9 cellular contexts compared by ENCODE assay signal in genomic region chr2:83196225-83196624, GRCh38.
DNase-seq lines count a peak whose midpoint lies in the region; ATAC-seq and TF ChIP-seq lines count a peak whose summit lies in the region.
"Had no signal": no experiment of that assay in that cellular context is flagged by ENCODE, and none has a peak within 500 bp of the region (broad histone marks: within the 10 kb centered on the region; RNA-seq: fewer than 3 reads in every experiment).

No MANE protein-coding gene starts in this region.

- no peak overlapping the region for H4K8ac ChIP-seq in neuronal stem cell (ENCODE audit: low read depth, low read length)

- no peaks in the 10 kb centered on the region for H4K20me1 ChIP-seq in GM23338 (replicated peaks; ENCODE audit: insufficient read depth)

- H3K18ac ChIP-seq in neuronal stem cell (ENCODE audit: low read length) = no peak overlapping the region

- H3K9me3 Mint-ChIP-seq in GM23338 = no peaks in the 10 kb centered on the region
- peaks cover 3% of the 10 kb centered on the region for H3K9me3 Mint-ChIP-seq in natural killer cell treated with Interleukin-12 subunit alpha and Interleukin-12 subunit beta and Interleukin-15 and Interleukin-18, amount 100 ng/mL, for 72 hours
- H3K9me3 Mint-ChIP-seq in CD8-positive, alpha-beta T cell = peaks cover 5% of the 10 kb centered on the region

- no peak overlapping the region for H3K27ac Mint-ChIP-seq in GM23338
- no peak overlapping the region for H3K27ac Mint-ChIP-seq in natural killer cell treated with Interleukin-12 subunit alpha and Interleukin-12 subunit beta and Interleukin-15 and Interleukin-18, amount 100 ng/mL, for 72 hours
- H3K27ac Mint-ChIP-seq in CD8-positive, alpha-beta T cell = no peak overlapping the region

- H3K4me1 Mint-ChIP-seq in GM23338 = no peaks in the 10 kb centered on the region; the same call in 2 of the 3 replicates
- no peaks in the 10 kb centered on the region for H3K4me1 Mint-ChIP-seq in natural killer cell treated with Interleukin-12 subunit alpha and Interleukin-12 subunit beta and Interleukin-15 and Interleukin-18, amount 100 ng/mL, for 72 hours (ENCODE audit: low read depth in 2 of 2)
- H3K4me1 Mint-ChIP-seq in CD8-positive, alpha-beta T cell (ENCODE audit: low read depth) = no peaks in the 10 kb centered on the region

- H3K23ac ChIP-seq in neuronal stem cell (ENCODE audit: low read depth, low read length, poor library complexity) = no peak overlapping the region

- intact Hi-C loops in CD8-positive, alpha-beta T cell (cut with DNase I, micrococcal nuclease) = no loop called here

- WGBS in neuronal stem cell (ENCODE audit: extremely low coverage in 2 of 2, insufficient read length in 2 of 2, insufficient replicate concordance in 1 of 2), 2 donors = no CpG with 5 or more reads among the region's 1 CpG

- H3K9ac ChIP-seq in neuronal stem cell (ENCODE audit: low read depth, low read length, poor library complexity) = no peak overlapping the region

- H3K4me2 ChIP-seq in GM23338 (no peak overlapping the region), neuronal stem cell (ENCODE audit: insufficient read depth, low read length, poor library complexity, severe bottlenecking) (no peak overlapping the region)

- no peak overlapping the region for H3K4me3 ChIP-seq in GM23338
- no peak overlapping the region for H3K4me3 ChIP-seq in neuronal stem cell (ENCODE audit: low read length in 2 of 2)
- no peak overlapping the region for H3K4me3 ChIP-seq in CD8-positive, alpha-beta T cell (ENCODE audit: low read depth, low read length)
- H3K4me3 ChIP-seq: SK-N-MC had no signal

- H3K27me3 ChIP-seq in GM23338 (ENCODE audit: insufficient read depth) = no peaks in the 10 kb centered on the region
- H3K27me3 ChIP-seq in neuronal stem cell (ENCODE audit: control insufficient read depth in 3 of 3, insufficient read depth in 3 of 3, low read depth in 1 of 3, low read length in 3 of 3) = no peaks in the 10 kb centered on the region
- no peaks in the 10 kb centered on the region for H3K27me3 ChIP-seq in CD8-positive, alpha-beta T cell (ENCODE audit: insufficient read depth, low read length)
- H3K27me3 ChIP-seq: neutrophil had no signal

- H3K36me3 ChIP-seq in GM23338 (ENCODE audit: insufficient read depth) (no peaks in the 10 kb centered on the region), neuronal stem cell (replicated peaks in 1 of 2; ENCODE audit: control insufficient read depth in 2 of 2, insufficient read depth in 2 of 2, low read length in 2 of 2) (no peaks in the 10 kb centered on the region)
- no peaks in the 10 kb centered on the region for H3K36me3 ChIP-seq in CD8-positive, alpha-beta T cell (ENCODE audit: insufficient read depth, low read length)
- H3K36me3 ChIP-seq: neutrophil had no signal

- no peak overlapping the region for H2BK5ac ChIP-seq in neuronal stem cell (ENCODE audit: low read length)

- CTCF ChIA-PET in CD8-positive, alpha-beta T cell (lab: Charles Lee) = no interaction called here

- H3K9me3 ChIP-seq in neuronal stem cell (replicated peaks in 1 of 2; ENCODE audit: control insufficient read depth in 2 of 2, insufficient read depth in 1 of 2, low read depth in 1 of 2, low read length in 2 of 2) = no peaks in the 10 kb centered on the region
- no peaks in the 10 kb centered on the region for H3K9me3 ChIP-seq in CD8-positive, alpha-beta T cell (ENCODE audit: low read length)
- H3K9me3 ChIP-seq: neutrophil had no signal

- no peak overlapping the region for H3K4ac ChIP-seq in neuronal stem cell (ENCODE audit: low read length)

- no peaks in the 10 kb centered on the region for H3F3A ChIP-seq in GM23338 (replicated peaks; ENCODE audit: low read depth)

- H2BK12ac ChIP-seq in neuronal stem cell (ENCODE audit: low read length) = no peak overlapping the region

- peaks cover 6% of the 10 kb centered on the region; the same call in 1 of the 2 replicates for H3K9me2 ChIP-seq in GM23338 (ENCODE audit: insufficient read depth)

- H3K4me3 Mint-ChIP-seq in GM23338 = no peak overlapping the region
- H3K4me3 Mint-ChIP-seq in natural killer cell treated with Interleukin-12 subunit alpha and Interleukin-12 subunit beta and Interleukin-15 and Interleukin-18, amount 100 ng/mL, for 72 hours = no peak overlapping the region
- H3K4me3 Mint-ChIP-seq in CD8-positive, alpha-beta T cell = no peak overlapping the region

- H2AK5ac ChIP-seq in neuronal stem cell (ENCODE audit: low read depth, low read length) = no peak overlapping the region

- H3K14ac ChIP-seq in neuronal stem cell (ENCODE audit: low read length) = no peak overlapping the region

- no peak overlapping the region for H2AFZ ChIP-seq in GM23338
- H2AFZ ChIP-seq in neuronal stem cell (ENCODE audit: low read length) = peak overlapping the region; percentile 12

- H3K4me1 ChIP-seq in GM23338 (ENCODE audit: insufficient read depth) = no peaks in the 10 kb centered on the region
- no peaks in the 10 kb centered on the region for H3K4me1 ChIP-seq in neuronal stem cell (ENCODE audit: control insufficient read depth in 2 of 2, insufficient read depth in 1 of 2, low read depth in 1 of 2, low read length in 2 of 2)
- H3K4me1 ChIP-seq in CD8-positive, alpha-beta T cell (ENCODE audit: insufficient read depth, low read length) = no peaks in the 10 kb centered on the region

- peak; percentile 44 for DNase-seq in GM23338 (ENCODE audit: low spot score)
- peak; percentile 52 for DNase-seq in NCI-H82 (lab: John Stamatoyannopoulos, UW)
- DNase-seq in erythroblast (lab: John Stamatoyannopoulos, UW) = peak; percentile 2 to 11
- no peak for DNase-seq in neuronal stem cell (ENCODE audit: low spot score)
- DNase-seq in natural killer cell treated with Interleukin-12 subunit alpha and Interleukin-12 subunit beta and Interleukin-15 and Interleukin-18, amount 100 ng/mL, for 72 hours (ENCODE audit: low spot score) = no peak
- DNase-seq in CD8-positive, alpha-beta T cell = no peak

- ATAC-seq in GM23338 (peak; percentile 29; the same call in 2 of the 3 replicates), GM21723 (IDR thresholded peaks at IDR 0.05; ENCODE audit: unreplicated experiment) (no peak)
- ATAC-seq in natural killer cell treated with Interleukin-12 subunit alpha and Interleukin-12 subunit beta and Interleukin-15 and Interleukin-18, amount 100 ng/mL, for 72 hours = no peak
- no peak for ATAC-seq in CD8-positive, alpha-beta T cell

- POLR2A ChIA-PET in CD8-positive, alpha-beta T cell (lab: Charles Lee) = no interaction called here

- H2BK120ac ChIP-seq in neuronal stem cell (ENCODE audit: low read depth, low read length) = no peak overlapping the region

- TF ChIP-seq POLR2A in erythroblast (IDR thresholded peaks at IDR 0.05; ENCODE audit: low read length) = no peak

- H2BK15ac ChIP-seq in neuronal stem cell (ENCODE audit: low read length) = no peak overlapping the region

- no peaks in the 10 kb centered on the region for H3K27me3 Mint-ChIP-seq in GM23338 (ENCODE audit: insufficient read depth, low read depth, poor library complexity)
- H3K27me3 Mint-ChIP-seq in natural killer cell treated with Interleukin-12 subunit alpha and Interleukin-12 subunit beta and Interleukin-15 and Interleukin-18, amount 100 ng/mL, for 72 hours = no peaks in the 10 kb centered on the region
- no peaks in the 10 kb centered on the region for H3K27me3 Mint-ChIP-seq in CD8-positive, alpha-beta T cell (ENCODE audit: low read depth)

- H4K91ac ChIP-seq in neuronal stem cell (ENCODE audit: low read depth, low read length, poor library complexity) = no peak overlapping the region

- H3K27ac ChIP-seq in GM23338 (ENCODE audit: low read depth) (no peak overlapping the region), neuronal stem cell (replicated peaks; ENCODE audit: low read length) (no peak overlapping the region)
- no peak overlapping the region for H3K27ac ChIP-seq in CD8-positive, alpha-beta T cell (ENCODE audit: low read depth, low read length)
- H3K27ac ChIP-seq: neutrophil, SK-N-MC had no signal

- no peaks in the 10 kb centered on the region for H3K79me1 ChIP-seq in neuronal stem cell (ENCODE audit: low read depth, low read length)

- H3K36me3 Mint-ChIP-seq in GM23338 (ENCODE audit: low read depth) = no peaks in the 10 kb centered on the region
- no peaks in the 10 kb centered on the region for H3K36me3 Mint-ChIP-seq in natural killer cell treated with Interleukin-12 subunit alpha and Interleukin-12 subunit beta and Interleukin-15 and Interleukin-18, amount 100 ng/mL, for 72 hours
- H3K36me3 Mint-ChIP-seq in CD8-positive, alpha-beta T cell = no peaks in the 10 kb centered on the region

- no peaks in the 10 kb centered on the region for H3K79me2 ChIP-seq in GM23338 (replicated peaks; ENCODE audit: insufficient read depth)

- TF ChIP-seq CTCF in GM23338 (conservative IDR thresholded peaks at IDR 0.05; ENCODE audit: low read depth in 2 of 2) = peak; percentile 56 to 61
- no peak for TF ChIP-seq CTCF in CD8-positive, alpha-beta T cell (IDR thresholded peaks at IDR 0.05)

TF ChIP-seq in GM23338, 12 proteins besides CTCF, POLR2A, EP300 and RAD21 (continues in another document):
- no peak for TF ChIP-seq REST (IDR thresholded peaks at IDR 0.05; ENCODE audit: unreplicated experiment)
- TF ChIP-seq EZH2 (IDR thresholded peaks at IDR 0.05; ENCODE audit: low read depth, unreplicated experiment) = no peak
- TF ChIP-seq JUNB (IDR thresholded peaks at IDR 0.05; ENCODE audit: unreplicated experiment) = no peak
- TF ChIP-seq ZNF114 (CRISPR knock-in tag; IDR thresholded peaks at IDR 0.05) = no peak
- no peak for TF ChIP-seq STAT1 (IDR thresholded peaks at IDR 0.05; ENCODE audit: unreplicated experiment)

Comparison
In these comparisons a context has a peak if more than half of its experiments do, and no peak if none do; other contexts are left out.
1. DNase-seq: peak in GM23338 (single experiment), NCI-H82 (single experiment) and erythroblast (2 of 2); none in neuronal stem cell (single experiment), natural killer cell treated with Interleukin-12 subunit alpha and Interleukin-12 subunit beta and Interleukin-15 and Interleukin-18, amount 100 ng/mL, for 72 hours (single experiment) and CD8-positive, alpha-beta T cell (0 of 7).